In the genomic region with DNA sequence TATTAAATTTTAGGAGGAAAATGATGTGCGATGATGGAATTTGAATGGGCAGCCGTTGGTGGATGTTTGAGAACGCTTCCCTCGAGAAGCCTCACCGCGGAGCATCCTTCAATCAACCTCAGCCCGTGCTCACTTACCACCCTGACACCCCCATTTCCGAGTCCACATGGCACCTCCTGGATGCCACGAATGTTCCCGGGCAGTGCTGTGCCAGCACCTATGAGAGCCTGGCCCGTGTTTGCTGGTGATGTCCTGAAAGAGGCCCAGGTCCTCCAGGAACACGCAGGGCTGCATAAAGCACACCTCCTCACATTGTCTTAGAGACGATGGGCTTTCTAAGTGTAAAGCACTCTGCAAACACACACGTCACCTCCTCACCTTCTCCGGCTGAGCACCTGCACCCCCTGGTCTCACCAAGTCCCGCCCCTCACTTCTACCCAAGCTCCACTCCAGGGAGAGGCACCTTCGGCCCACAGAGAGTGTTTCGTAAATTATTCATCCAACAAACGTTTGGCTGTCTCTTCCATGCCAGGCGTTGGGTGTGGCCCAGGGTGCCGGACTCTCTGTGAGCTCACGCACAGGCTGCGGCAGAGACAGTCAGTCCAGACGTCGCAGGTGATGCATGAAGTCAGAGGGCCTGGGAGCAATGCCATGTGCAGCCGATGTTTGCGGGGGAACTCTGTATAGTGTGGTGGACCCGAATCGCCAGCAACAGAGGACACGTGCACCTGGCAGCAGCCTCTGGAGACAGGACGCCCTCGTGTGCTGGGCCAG, we compare ENCODE assay signal across 13 cellular contexts.
"Had no signal": no experiment of that assay in that cellular context is flagged by ENCODE, and none has a peak within 500 bp of the region (broad histone marks: within the 10 kb centered on the region; RNA-seq: fewer than 3 reads in every experiment).

No MANE protein-coding gene starts in this region.

- H3K9me2 ChIP-seq: SK-N-SH had no signal

- H3K27ac Mint-ChIP-seq: activated naive CD4-positive, alpha-beta T cell treated with anti-CD3 and anti-CD28 coated beads for 36 hours; nephron progenitor cell had no signal

- H3K4me3 ChIP-seq: cardiac muscle cell, left lung, upper lobe of left lung had no signal

- H3K27me3 ChIP-seq: cardiac muscle cell, left lung, upper lobe of left lung had no signal

- DNase-seq: activated CD8-positive, alpha-beta memory T cell treated with anti-CD3 and anti-CD28 coated beads for 24 hours; activated effector memory CD4-positive, alpha-beta T cell treated with Interleukin-2 at 50 U/mL for 16 hours; activated naive CD4-positive, alpha-beta T cell treated with anti-CD3 and anti-CD28 coated beads for 36 hours; foreskin fibroblast; nephron progenitor cell; nucleus accumbens; SK-N-SH; stimulated activated CD4-positive, alpha-beta T cell treated with anti-CD3 and anti-CD28 coated beads, Interleukin-4, amount 100 ng/mL, for 1 hour; stimulated activated naive CD4-positive, alpha-beta T cell treated with Interleukin-2 at 50 U/mL for 16 hours; upper lobe of left lung had no signal

- H3K4me2 ChIP-seq: SK-N-SH had no signal

- H3K4me3 Mint-ChIP-seq: activated naive CD4-positive, alpha-beta T cell treated with anti-CD3 and anti-CD28 coated beads for 36 hours; nephron progenitor cell had no signal

- H3K4me1 ChIP-seq: left lung had no signal

- H3K36me3 ChIP-seq: cardiac muscle cell, left lung, upper lobe of left lung had no signal

- H3K27ac ChIP-seq: cardiac muscle cell, left lung, upper lobe of left lung, VCaP had no signal

- H3K9me3 ChIP-seq: SK-N-SH, upper lobe of left lung had no signal

- ATAC-seq: left lung had no signal
